Comparison of ENCODE assay signal across 18 cellular contexts in genomic region chr6:169917153-169917552, GRCh38.
DNase-seq lines count a peak whose midpoint lies in the region; ATAC-seq, FAIRE-seq and TF ChIP-seq lines count a peak whose summit lies in the region.
"Had no signal": no experiment of that assay in that cellular context is flagged by ENCODE, and none has a peak within 500 bp of the region (broad histone marks: within the 10 kb centered on the region; RNA-seq: fewer than 3 reads in every experiment).

No MANE protein-coding gene starts in this region.

- TF ChIP-seq POLR2A in GM12878 (IDR thresholded peaks at IDR 0.05; ENCODE audit: low read depth, low read length) = no peak
- TF ChIP-seq POLR2A in H1 (IDR thresholded peaks at IDR 0.05; ENCODE audit: control extremely low read depth in 1 of 2, low read depth in 2 of 2, low read length in 2 of 2) = no peak

- H2BK15ac ChIP-seq in H1 (ENCODE audit: low read length) = no peak overlapping the region

- TF ChIP-seq CTCF in GM12878 (IDR thresholded peaks at IDR 0.05 in 2 of 3, conservative IDR thresholded peaks at IDR 0.05 in 1 of 3; ENCODE audit: control insufficient read depth in 2 of 3, extremely low read depth in 1 of 3, insufficient read depth in 1 of 3, low read depth in 3 of 3, low read length in 3 of 3) (no peak), H1 (IDR thresholded peaks at IDR 0.05; ENCODE audit: control extremely low read depth in 1 of 3, insufficient read depth in 1 of 3, low read depth in 1 of 3, low read length in 3 of 3) (no peak), osteoblast (IDR thresholded peaks at IDR 0.05; ENCODE audit: extremely low read depth, low read depth, low read length) (no peak)

- H4K5ac ChIP-seq in H1 (ENCODE audit: insufficient read length, low read depth, low read length) = no peak overlapping the region

- POLR2A ChIA-PET in GM12878 (lab: Charles Lee) (no interaction called here), H1 (lab: Charles Lee; ENCODE audit: partially characterized antibody) (no interaction called here)

- H3K9ac ChIP-seq in GM12878 (ENCODE audit: control insufficient read depth, insufficient read depth, low read length) (no peak overlapping the region), H1 (replicated peaks in 1 of 4; ENCODE audit: extremely low read depth in 1 of 4, low read depth in 3 of 4, low read length in 3 of 4) (no peak overlapping the region)
- H3K9ac ChIP-seq: GM23248 had no signal

- H4K20me1 ChIP-seq in GM12878 (ENCODE audit: control insufficient read depth, insufficient read depth) = no peaks in the 10 kb centered on the region
- H4K20me1 ChIP-seq in H1 (replicated peaks in 1 of 2; ENCODE audit: control insufficient read depth in 1 of 2, insufficient read depth in 2 of 2, low read length in 2 of 2) = no peaks in the 10 kb centered on the region
- no peaks in the 10 kb centered on the region for H4K20me1 ChIP-seq in osteoblast (ENCODE audit: insufficient read depth, low read length)

- H3K27me3 ChIP-seq in GM12878 (replicated peaks in 1 of 2; ENCODE audit: control insufficient read depth in 2 of 2, insufficient read depth in 2 of 2, low read length in 1 of 2) (no peaks in the 10 kb centered on the region), H1 (replicated peaks in 1 of 4; ENCODE audit: control insufficient read depth in 3 of 4, extremely low read depth in 1 of 4, insufficient read depth in 3 of 4, low read length in 3 of 4) (no peaks in the 10 kb centered on the region), osteoblast (ENCODE audit: insufficient read depth, low read length) (no peaks in the 10 kb centered on the region)

- FAIRE-seq in GM12878 (lab: Jason Lieb, UNC) (no peak), H1 (lab: Jason Lieb, UNC) (no peak)
- FAIRE-seq: GM12892, GM19239 had no signal

- ATAC-seq in GM12878 = no peak

- no peaks in the 10 kb centered on the region for H3K4me1 ChIP-seq in GM12878 (ENCODE audit: control insufficient read depth, insufficient read depth, low read length)
- H3K4me1 ChIP-seq in H1 (replicated peaks in 1 of 4; ENCODE audit: control insufficient read depth in 3 of 4, insufficient read depth in 4 of 4, low read length in 3 of 4) = no peaks in the 10 kb centered on the region; a peak in 1 of 7 replicates
- H3K4me1 ChIP-seq in osteoblast (ENCODE audit: insufficient read depth, low read length) = no peaks in the 10 kb centered on the region
- H3K4me1 ChIP-seq: HAP-1 had no signal

- no peak for TF ChIP-seq RAD21 in GM12878 (IDR thresholded peaks at IDR 0.05; ENCODE audit: insufficient read depth, low read depth, low read length)
- TF ChIP-seq RAD21 in H1 (IDR thresholded peaks at IDR 0.05 in 1 of 2, conservative IDR thresholded peaks at IDR 0.05 in 1 of 2; ENCODE audit: low read depth in 2 of 2, low read length in 2 of 2) = no peak

- TF ChIP-seq EP300 in GM12878 (IDR thresholded peaks at IDR 0.05; ENCODE audit: borderline replicate concordance in 1 of 2, control insufficient read depth in 1 of 2, low read depth in 2 of 2, low read length in 2 of 2) (no peak), H1 (IDR thresholded peaks at IDR 0.05; ENCODE audit: borderline replicate concordance in 1 of 2, low read depth in 2 of 2, low read length in 2 of 2) (no peak)

- no peak overlapping the region for H4K91ac ChIP-seq in H1 (replicated peaks; ENCODE audit: insufficient read length, low read length)

- no peak overlapping the region; the same call in 1 of the 2 replicates for H4K8ac ChIP-seq in H1 (ENCODE audit: extremely low read depth, insufficient read depth, low read length)

- in situ Hi-C loops in GM12878 (cut with MboI) = no loop called here

- no peak overlapping the region for H2BK5ac ChIP-seq in H1 (ENCODE audit: low read depth, low read length)

- H2AFZ ChIP-seq in GM12878 (ENCODE audit: control insufficient read depth, low read depth, low read length) (no peak overlapping the region), H1 (ENCODE audit: low read length) (no peak overlapping the region), osteoblast (ENCODE audit: low read length) (no peak overlapping the region)
- H2AFZ ChIP-seq: GM23248 had no signal

- no peaks in the 10 kb centered on the region for H3K36me3 ChIP-seq in GM12878 (ENCODE audit: control insufficient read depth in 2 of 2, insufficient read depth in 2 of 2, low read length in 1 of 2)
- H3K36me3 ChIP-seq in H1 (ENCODE audit: control insufficient read depth in 2 of 4, insufficient read depth in 4 of 4, low read length in 3 of 4) = no peaks in the 10 kb centered on the region; a peak in 1 of 8 replicates
- no peaks in the 10 kb centered on the region for H3K36me3 ChIP-seq in osteoblast (ENCODE audit: insufficient read depth, low read length)
- H3K36me3 ChIP-seq: HAP-1 had no signal

- H3K4me2 ChIP-seq in GM12878 (ENCODE audit: control insufficient read depth, insufficient read depth) (no peak overlapping the region), H1 (ENCODE audit: insufficient read depth in 1 of 2, low read depth in 2 of 2, low read length in 2 of 2) (no peak overlapping the region), osteoblast (ENCODE audit: insufficient read depth, low read length) (no peak overlapping the region)

- H3K9me3 ChIP-seq in GM12878 (replicated peaks; ENCODE audit: control insufficient read depth, insufficient read depth, low read length) = peaks cover 2% of the 10 kb centered on the region; the same call in 1 of the 3 replicates
- no peaks in the 10 kb centered on the region; a peak in 1 of 4 replicates for H3K9me3 ChIP-seq in H1 (ENCODE audit: insufficient read depth in 2 of 2, low read depth in 1 of 2, low read length in 1 of 2)
- no peaks in the 10 kb centered on the region for H3K9me3 ChIP-seq in osteoblast (ENCODE audit: low read depth, low read length)
- H3K9me3 ChIP-seq: HAP-1 had no signal

- H3K23me2 ChIP-seq in H1 (ENCODE audit: low read depth, low read length) = no peaks in the 10 kb centered on the region; the same call in 1 of the 2 replicates

- peak overlapping the region; percentile 25 for H3K14ac ChIP-seq in H1 (ENCODE audit: insufficient read length)

- intact Hi-C loops in GM12878 (cut with micrococcal nuclease; ENCODE audit: unreplicated experiment) = no loop called here

- 7% methylated on average over 3 of the region's 3 CpGs for WGBS in GM12878 (ENCODE audit: insufficient coverage, insufficient replicate concordance, low lambda C conversion rate, missing lambda C conversion rate)
- WGBS in H1 (ENCODE audit: extremely low coverage in 1 of 2, insufficient coverage in 1 of 2, insufficient read length in 1 of 2, insufficient replicate concordance in 2 of 2, low coverage in 1 of 2, low lambda C conversion rate in 2 of 2, missing lambda C conversion rate in 1 of 2), 2 experiments = 90% methylated on average over 3 of the region's 3 CpGs; no CpG with 5 or more reads in 1 of the 2 experiments

- RAD21 ChIA-PET in GM12878 (lab: Charles Lee; ENCODE audit: unreplicated experiment) = no interaction called here

- H3K4me3 ChIP-seq in GM12878 = no peak overlapping the region
- H3K4me3 ChIP-seq in H1 (ENCODE audit: extremely low read depth in 1 of 4, insufficient read depth in 2 of 4, low read depth in 3 of 4, low read length in 4 of 4) = no peak overlapping the region
- no peak overlapping the region for H3K4me3 ChIP-seq in osteoblast (ENCODE audit: insufficient read depth, low read length)
- H3K4me3 ChIP-seq: GM23248, HAP-1 had no signal

- CTCF ChIA-PET in GM12878 (lab: Yijun Ruan, JAX) (no interaction called here), H1 (lab: Charles Lee; ENCODE audit: partially characterized antibody) (interaction anchor here (1.3 to 1.5 kb wide), 2 partner anchors 13 to 127 kb away, joined by 3 read pairs; no protein-coding TSS in a partner anchor)

- H3K18ac ChIP-seq in H1 (ENCODE audit: extremely low read depth, low read length) = no peak overlapping the region

- H3K27ac ChIP-seq in GM12878 (ENCODE audit: control insufficient read depth, insufficient read depth) = no peak overlapping the region
- H3K27ac ChIP-seq in H1 (ENCODE audit: low read depth, low read length) = no peak overlapping the region
- H3K27ac ChIP-seq in osteoblast (ENCODE audit: low read depth, low read length) = no peak overlapping the region
- H3K27ac ChIP-seq: GM23248 had no signal

- no TSS peak for BruUV-seq in GM12878 (replicated peaks; lab: Mats Ljungman, UMichigan)

- H2BK20ac ChIP-seq in H1 (ENCODE audit: low read length) = no peak overlapping the region

- DNase-seq in GM12878 (ENCODE audit: low read depth, low spot score) (no peak), H1 (ENCODE audit: low read depth in 1 of 2, low spot score in 2 of 2) (no peak), osteoblast (ENCODE audit: insufficient read length, low spot score, missing footprints) (peak; percentile 8), NCI-H1105 treated with DMSO at 0.1 percent for 48 hours (lab: John Stamatoyannopoulos, UW) (no peak), T-helper 1 cell (no peak)
- DNase-seq in activated naive CD4-positive, alpha-beta T cell treated with Interleukin-2 at 50 U/mL for 16 hours = no peak
- DNase-seq: C1 segment of cervical spinal cord; Calu3; CD4-positive, alpha-beta memory T cell; COR-L47; DMS53; DMS79 treated with DMSO at 0.1 percent for 48 hours; GF-D8; GM23248; HFFc6 had no signal

- H3K56ac ChIP-seq in H1 (replicated peaks; ENCODE audit: insufficient read length, low read depth, low read length) = no peak overlapping the region

- SMC1A ChIA-PET in GM12878 (lab: Charles Lee; ENCODE audit: uncharacterized antibody, unreplicated experiment) = no interaction called here

- no peak overlapping the region for H2BK120ac ChIP-seq in H1 (replicated peaks; ENCODE audit: low read depth, low read length)

- no peak overlapping the region for H2AK5ac ChIP-seq in H1 (ENCODE audit: low read depth, low read length)

- no peak overlapping the region for H2BK12ac ChIP-seq in H1 (ENCODE audit: low read depth, low read length)

- peak overlapping the region; percentile 58 for H3K4ac ChIP-seq in H1 (replicated peaks; ENCODE audit: insufficient read length, low read depth, low read length)

- 0 out of 2 replicates have a peak, but pooled peaks cover 2% of the 10 kb centered on the region for H3K79me1 ChIP-seq in H1 (ENCODE audit: low read depth, low read length)

- H3K79me2 ChIP-seq in GM12878 (ENCODE audit: control insufficient read depth, insufficient read depth, low read length) (no peaks in the 10 kb centered on the region), H1 (ENCODE audit: control insufficient read depth in 1 of 2, insufficient read depth in 2 of 2, low read length in 2 of 2) (no peaks in the 10 kb centered on the region), osteoblast (ENCODE audit: insufficient read depth, low read length) (no peaks in the 10 kb centered on the region)

- H3K23ac ChIP-seq in H1 (ENCODE audit: insufficient read length) = no peak overlapping the region

TF ChIP-seq in GM12878, 131 proteins besides CTCF, POLR2A, EP300 and RAD21 (continues in another document):
- TF ChIP-seq TAF1 (IDR thresholded peaks at IDR 0.05; ENCODE audit: borderline replicate concordance, low read depth, low read length) = no peak
- TF ChIP-seq MYC (IDR thresholded peaks at IDR 0.05; ENCODE audit: insufficient read depth, insufficient read length, insufficient replicate concordance, low read length, severe bottlenecking) = peak; percentile 33

TF ChIP-seq in H1, 55 proteins besides CTCF, POLR2A, EP300 and RAD21 (continues in another document):
- TF ChIP-seq SIX5 (IDR thresholded peaks at IDR 0.05; ENCODE audit: low read depth, low read length) (no peak), GABPA (IDR thresholded peaks at IDR 0.05; ENCODE audit: borderline replicate concordance, insufficient read depth, low read length) (no peak), JUN (IDR thresholded peaks at IDR 0.05; ENCODE audit: low read depth, low read length) (no peak)
